Comparison of ENCODE assay signal across 8 cellular contexts in genomic region chr18:12702221-12703095, GRCh38. TPM values are rescaled to one million over a fixed set of nuclear protein-coding genes. Genes with fewer than 3 reads are reported as not detected.
A peak's percentile ranks its signal among the peaks of the same experiment; 100 is the strongest.
DNase-seq lines count a peak whose midpoint lies in the region; TF ChIP-seq lines count a peak whose summit lies in the region.

CEP76 (minus strand) TSS chr18:12702723; CDS start chr18:12702548, 175 bp downstream.
A gene with protein sequence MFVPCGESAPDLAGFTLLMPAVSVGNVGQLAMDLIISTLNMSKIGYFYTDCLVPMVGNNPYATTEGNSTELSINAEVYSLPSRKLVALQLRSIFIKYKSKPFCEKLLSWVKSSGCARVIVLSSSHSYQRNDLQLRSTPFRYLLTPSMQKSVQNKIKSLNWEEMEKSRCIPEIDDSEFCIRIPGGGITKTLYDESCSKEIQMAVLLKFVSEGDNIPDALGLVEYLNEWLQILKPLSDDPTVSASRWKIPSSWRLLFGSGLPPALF (plus strand): TSS chr18:12703042. CDS start chr18:12703108, 66 bp downstream.

- H3K27ac ChIP-seq in neural progenitor cell, result peak within 1 kb of the TSS; percentile 99
- peak within 1 kb of the TSS; percentile 94 for H3K27ac ChIP-seq in stomach smooth muscle (ENCODE audit: low read length)

- H3K27ac Mint-ChIP-seq in neural progenitor cell, result peak within 1 kb of the TSS; percentile 100

- H3K9ac ChIP-seq in Loucy (ENCODE audit: low read depth, low read length, poor library complexity, severe bottlenecking) (peak within 1 kb of the TSS; percentile 93), neural progenitor cell (peak within 1 kb of the TSS; percentile 100), stomach smooth muscle (ENCODE audit: low read length in 2 of 2) (peak within 1 kb of the TSS; percentile 74 to 94)

- H3K9me3 ChIP-seq in Loucy (ENCODE audit: insufficient read depth, low read depth, low read length) (no peaks in the 10 kb centered on the region), neural progenitor cell (ENCODE audit: low read depth) (no peaks in the 10 kb centered on the region), stomach smooth muscle (ENCODE audit: control insufficient read depth in 2 of 2, low read length in 2 of 2) (no peaks in the 10 kb centered on the region)

- H3K4me2 ChIP-seq in Loucy (ENCODE audit: low read depth, low read length, poor library complexity, severe bottlenecking), result peak within 1 kb of the TSS; percentile 100
- peak within 1 kb of the TSS; percentile 88 for H3K4me2 ChIP-seq in neural progenitor cell

- H3K36me3 ChIP-seq in Loucy (ENCODE audit: insufficient read depth, low read length) (peaks cover 23% of the 10 kb centered on the region), neural progenitor cell (peaks cover 25% of the 10 kb centered on the region), stomach smooth muscle (ENCODE audit: control insufficient read depth in 2 of 2, insufficient read depth in 2 of 2, low read length in 2 of 2) (peaks cover 6 to 11% of the 10 kb centered on the region in 2 donors)

- H3K9me3 Mint-ChIP-seq in neural progenitor cell, result no peaks in the 10 kb centered on the region

- H3K9me2 ChIP-seq in Loucy (replicated peaks; ENCODE audit: low read depth, low read length), result no peaks in the 10 kb centered on the region

- peaks cover 56% of the 10 kb centered on the region for H3K4me1 ChIP-seq in Loucy (ENCODE audit: insufficient read depth, low read length, poor library complexity, severe bottlenecking)
- peaks cover 20% of the 10 kb centered on the region for H3K4me1 ChIP-seq in neural progenitor cell
- peaks cover 15% of the 10 kb centered on the region for H3K4me1 ChIP-seq in stomach smooth muscle (ENCODE audit: control insufficient read depth, insufficient read depth, low read length)

- H3K27me3 Mint-ChIP-seq in neural progenitor cell (ENCODE audit: insufficient read depth, low read depth), result peaks cover 2% of the 10 kb centered on the region

- peak within 1 kb of the TSS; percentile 97 for H2AFZ ChIP-seq in Loucy (ENCODE audit: low read length)
- H2AFZ ChIP-seq in neural progenitor cell (replicated peaks), result peak within 1 kb of the TSS; percentile 98

- H3F3A ChIP-seq in Loucy (ENCODE audit: low read depth) (no peaks in the 10 kb centered on the region), neural progenitor cell (ENCODE audit: low read depth) (peaks cover 16% of the 10 kb centered on the region)

- DNase-seq in ELR (ENCODE audit: low read depth), result peak; percentile 90
- DNase-seq in H4 (ENCODE audit: low spot score), result peak; percentile 62
- peak; percentile 73 for DNase-seq in SIG-M5 treated with dmso at 0.1 percent for 504 hours (lab: John Stamatoyannopoulos, UW; ENCODE audit: unreplicated experiment)
- DNase-seq in activated gamma-delta T cell (lab: John Stamatoyannopoulos, UW), result peak; percentile 72
- DNase-seq in fibroblast of villous mesenchyme (ENCODE audit: low read depth), result peak; percentile 94
- peak; percentile 95 for DNase-seq in neural progenitor cell (ENCODE audit: low spot score)

- peaks cover 27% of the 10 kb centered on the region for H3K4me1 Mint-ChIP-seq in neural progenitor cell

- peak within 1 kb of the TSS; percentile 98 for H3K4me3 ChIP-seq in Loucy (ENCODE audit: low read length, poor library complexity, severe bottlenecking)
- peak within 1 kb of the TSS; percentile 95 for H3K4me3 ChIP-seq in fibroblast of villous mesenchyme (ENCODE audit: low read depth, low read length)
- H3K4me3 ChIP-seq in neural progenitor cell, result peak within 1 kb of the TSS; percentile 98
- H3K4me3 ChIP-seq in stomach smooth muscle (ENCODE audit: low read length in 2 of 2), result peak within 1 kb of the TSS; percentile 75 to 91

- peak within 1 kb of the TSS; percentile 100 for H3K4me3 Mint-ChIP-seq in neural progenitor cell

- H3K27me3 ChIP-seq in Loucy (ENCODE audit: insufficient read depth, low read length, poor library complexity, severe bottlenecking) (peaks cover 6% of the 10 kb centered on the region), neural progenitor cell (no peaks in the 10 kb centered on the region), stomach smooth muscle (ENCODE audit: control insufficient read depth in 1 of 2, insufficient read depth in 2 of 2, low read length in 2 of 2) (no peaks in the 10 kb centered on the region)

- TF ChIP-seq CTCF in Loucy (conservative IDR thresholded peaks at IDR 0.05; ENCODE audit: low read length) (no peak), fibroblast of villous mesenchyme (IDR thresholded peaks at IDR 0.05; ENCODE audit: insufficient read depth, low read depth, low read length) (no peak), neural progenitor cell (IDR thresholded peaks at IDR 0.05) (no peak)

- H4K20me1 ChIP-seq in Loucy (ENCODE audit: insufficient read depth, low read length, poor library complexity, severe bottlenecking) (peaks cover 54% of the 10 kb centered on the region), neural progenitor cell (ENCODE audit: low read depth) (peaks cover 26% of the 10 kb centered on the region)

- peaks cover 6% of the 10 kb centered on the region for H3K36me3 Mint-ChIP-seq in neural progenitor cell

- peaks cover 94% of the 10 kb centered on the region for H3K79me2 ChIP-seq in Loucy (ENCODE audit: insufficient read depth, low read length)
- peaks cover 69% of the 10 kb centered on the region for H3K79me2 ChIP-seq in neural progenitor cell (ENCODE audit: low read depth)

RNA-seq across cellular contexts. Expression of gene CEP76, which starts in this region (rescaled TPM):
- total RNA-seq in H4 (2014; rRNA removed; shearing (Covaris generic)), result 12.3 and 13.2 TPM in 2 replicates
- 9.0 and 12.5 TPM in 2 replicates for total RNA-seq in fibroblast of villous mesenchyme
- total RNA-seq in neural progenitor cell (ENCODE audit: low replicate concordance), result 24.3 and 44.8 TPM in 2 replicates

RNA-seq across cellular contexts. Expression of the second gene that starts in this region (rescaled TPM):
- total RNA-seq in H4 (2014; rRNA removed; shearing (Covaris generic)), result 142 and 149 TPM in 2 replicates
- total RNA-seq in fibroblast of villous mesenchyme, result 65.7 and 66.9 TPM in 2 replicates
- total RNA-seq in neural progenitor cell (ENCODE audit: low replicate concordance), result 69.4 and 96.8 TPM in 2 replicates

Comparison
In these comparisons a context has a peak if more than half of its experiments do, and no peak if none do; other contexts are left out.
1. Peak in every context shown above with its lines: DNase-seq, H3K4me3 ChIP-seq and H3K27ac ChIP-seq.